8 cellular contexts compared by ENCODE assay signal in the genomic region with DNA sequence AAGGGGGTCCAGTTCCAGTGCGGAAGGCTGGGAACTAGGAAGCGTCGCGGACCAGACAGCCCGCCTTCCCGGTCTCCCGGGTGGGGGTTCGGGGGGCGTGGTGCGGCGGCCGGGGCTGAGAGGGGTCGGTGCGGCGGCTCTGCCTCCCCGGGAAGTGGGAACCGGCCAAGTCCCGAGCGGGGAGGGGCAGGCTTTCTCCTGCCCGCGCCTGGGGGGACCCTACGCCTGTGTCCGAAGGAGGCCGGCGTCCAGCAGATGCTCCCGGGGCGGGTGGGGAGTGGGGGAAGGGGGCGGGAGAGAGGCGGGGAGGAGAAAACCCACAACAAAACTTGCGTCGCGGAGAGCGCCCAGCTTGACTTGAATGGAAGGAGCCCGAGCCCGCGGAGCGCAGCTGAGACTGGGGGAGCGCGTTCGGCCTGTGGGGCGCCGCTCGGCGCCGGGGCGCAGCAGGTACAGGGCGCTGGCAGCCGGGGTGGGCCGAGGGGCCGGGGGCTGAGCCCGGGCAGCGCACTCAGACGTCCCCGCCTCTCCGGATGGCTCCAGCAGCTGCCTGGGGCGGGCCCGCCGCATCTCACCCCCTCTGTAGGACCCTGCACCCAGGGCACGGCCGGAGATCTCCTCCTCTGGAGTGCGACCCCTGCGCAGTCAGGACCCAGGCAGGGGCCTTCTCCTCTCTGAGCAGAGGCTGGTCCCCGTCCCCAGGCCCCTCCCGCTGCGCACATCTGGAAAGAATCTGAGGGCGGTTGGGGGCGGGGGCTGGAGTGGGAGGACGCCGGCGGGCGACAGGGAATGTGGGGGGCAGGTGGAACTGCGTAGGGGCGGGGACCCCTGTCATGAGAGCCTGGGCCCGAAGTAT.
DNase-seq lines count a peak whose midpoint lies in the region; ATAC-seq and TF ChIP-seq lines count a peak whose summit lies in the region.

Gene PODN (plus strand): TSS at position 355 of the 856 bp plus-strand sequence. CDS start 7,643 bp downstream, outside the sequence.

- H3K27me3 ChIP-seq in neuron (ENCODE audit: insufficient read depth, low read length), result peaks cover 62% of the 10 kb centered on the region

- peaks cover 11% of the 10 kb centered on the region for H3K4me1 ChIP-seq in neuron (ENCODE audit: insufficient read depth, low read length)

- no peak for TF ChIP-seq CTCF in foreskin fibroblast (IDR thresholded peaks at IDR 0.05; ENCODE audit: low read depth, low read length)

- H3K9ac ChIP-seq in SK-N-MC (ENCODE audit: insufficient read length), result no peak within 1 kb of the TSS

- no peak within 1 kb of the TSS for H3K27ac ChIP-seq in SK-N-MC

- H3K9me3 ChIP-seq in SK-N-MC (ENCODE audit: low read depth, low read length) (no peaks in the 10 kb centered on the region), neuron (ENCODE audit: low read length) (no peaks in the 10 kb centered on the region)

- DNase-seq in D341Med (ENCODE audit: low spot score) (peak; percentile 36), SK-N-MC (ENCODE audit: low read depth, low spot score) (no peak), foreskin fibroblast (peak in 1 of 2 donors; percentile 60), HUDEP-2 (lab: John Stamatoyannopoulos, UW; ENCODE audit: unreplicated experiment in 76 of 76) (no peak)
- no peak for DNase-seq in activated effector memory CD4-positive, alpha-beta T cell treated with Interleukin-2 at 50 U/mL for 16 hours

- H3K36me3 ChIP-seq in SK-N-MC (ENCODE audit: insufficient read depth, low read length) (no peaks in the 10 kb centered on the region), neuron (ENCODE audit: insufficient read depth, low read length) (no peaks in the 10 kb centered on the region)

- peak within 1 kb of the TSS; percentile 27 for H2AFZ ChIP-seq in neuron (ENCODE audit: low read depth, low read length)

- peak within 1 kb of the TSS; percentile 75 for H3K4me3 ChIP-seq in SK-N-MC
- H3K4me3 ChIP-seq in foreskin fibroblast (ENCODE audit: low read depth in 1 of 2, low read length in 2 of 2), result peak within 1 kb of the TSS; percentile 68
- H3K4me3 ChIP-seq in neuron (ENCODE audit: low read length), result peak within 1 kb of the TSS; percentile 44

- ATAC-seq in HG03135 (IDR thresholded peaks at IDR 0.05; ENCODE audit: unreplicated experiment) (no peak), GM18909 (IDR thresholded peaks at IDR 0.05; ENCODE audit: poor library complexity, unreplicated experiment) (no peak)
